In the genomic region with DNA sequence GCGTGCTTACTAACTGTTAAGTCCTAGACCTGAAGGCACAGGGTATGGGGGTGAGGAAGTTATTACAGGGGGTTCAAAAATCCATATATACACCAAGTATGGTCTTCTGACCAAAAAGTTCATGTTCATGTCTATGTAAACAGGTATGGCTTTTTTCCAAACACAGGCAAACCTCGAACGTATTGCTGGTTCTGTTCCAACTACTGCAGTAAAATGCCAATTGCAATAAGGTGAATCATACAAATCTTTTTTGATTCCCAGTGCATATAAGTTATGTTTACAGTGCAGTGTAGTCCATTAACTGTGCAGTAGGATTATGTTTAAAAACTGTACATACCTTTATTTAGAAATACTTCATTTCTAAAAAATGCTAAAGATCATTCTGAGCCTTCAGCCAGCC, we compare ENCODE assay signal across 7 cellular contexts.
"Had no signal": no experiment of that assay in that cellular context is flagged by ENCODE, and none has a peak within 500 bp of the region (broad histone marks: within the 10 kb centered on the region; RNA-seq: fewer than 3 reads in every experiment).

No MANE protein-coding gene starts in this region.

- H3K9me3 ChIP-seq: HAP-1 had no signal

- DNase-seq: GOT3, H7, HFFc6, IMR-90 had no signal

- H3K36me3 ChIP-seq: HAP-1 had no signal

- H3K4me3 Mint-ChIP-seq: HFFc6 had no signal

- H3K27ac Mint-ChIP-seq: HFFc6 had no signal

- H3K4me1 ChIP-seq: HAP-1 had no signal

- FAIRE-seq: HTR-8/SVneo, K562 had no signal

- H3K4me3 ChIP-seq: HAP-1, K562 had no signal
